8 cellular contexts compared by ENCODE assay signal in genomic region chr20:35768731-35769664, GRCh38. TPM values are rescaled to one million over a fixed set of nuclear protein-coding genes. Genes with fewer than 3 reads are reported as not detected.
DNase-seq lines count a peak whose midpoint lies in the region; ATAC-seq and TF ChIP-seq lines count a peak whose summit lies in the region.

No MANE protein-coding gene starts in this region.

- no peak for TF ChIP-seq CTCF in activated CD8-positive, alpha-beta T cell treated with anti-CD3 and anti-CD28 coated beads for 36 hours (IDR thresholded peaks at IDR 0.05)
- TF ChIP-seq CTCF in mesothelial cell of epicardium (IDR thresholded peaks at IDR 0.05; ENCODE audit: unreplicated experiment), result no peak

- no peak overlapping the region for H3K4me3 Mint-ChIP-seq in activated CD8-positive, alpha-beta T cell treated with anti-CD3 and anti-CD28 coated beads for 36 hours
- no peak overlapping the region for H3K4me3 Mint-ChIP-seq in mesothelial cell of epicardium
- H3K4me3 Mint-ChIP-seq in stimulated activated effector memory CD8-positive, alpha-beta T cell treated with anti-CD3 and anti-CD28 coated beads, Interleukin-12 subunit alpha, Interleukin-12 subunit beta, amount 100 ng/mL, for 72 hours, result peak overlapping the region; percentile 79

- peak overlapping the region; percentile 100 for H3K27ac Mint-ChIP-seq in activated CD8-positive, alpha-beta T cell treated with anti-CD3 and anti-CD28 coated beads for 36 hours
- H3K27ac Mint-ChIP-seq in mesothelial cell of epicardium, result peak overlapping the region; percentile 87
- peak overlapping the region; percentile 99 for H3K27ac Mint-ChIP-seq in stimulated activated effector memory CD8-positive, alpha-beta T cell treated with anti-CD3 and anti-CD28 coated beads, Interleukin-12 subunit alpha, Interleukin-12 subunit beta, amount 100 ng/mL, for 72 hours

- ATAC-seq in activated CD8-positive, alpha-beta T cell treated with anti-CD3 and anti-CD28 coated beads for 36 hours, result peak; percentile 29
- peak; percentile 49 for ATAC-seq in stimulated activated effector memory CD8-positive, alpha-beta T cell treated with anti-CD3 and anti-CD28 coated beads, Interleukin-12 subunit alpha, Interleukin-12 subunit beta, amount 100 ng/mL, for 72 hours
- ATAC-seq in HG03280 (IDR thresholded peaks at IDR 0.05; ENCODE audit: unreplicated experiment), result no peak

- peaks cover 15% of the 10 kb centered on the region for H3K36me3 Mint-ChIP-seq in activated CD8-positive, alpha-beta T cell treated with anti-CD3 and anti-CD28 coated beads for 36 hours (ENCODE audit: low read depth)
- no peaks in the 10 kb centered on the region for H3K36me3 Mint-ChIP-seq in mesothelial cell of epicardium
- peaks cover 14% of the 10 kb centered on the region for H3K36me3 Mint-ChIP-seq in stimulated activated effector memory CD8-positive, alpha-beta T cell treated with anti-CD3 and anti-CD28 coated beads, Interleukin-12 subunit alpha, Interleukin-12 subunit beta, amount 100 ng/mL, for 72 hours

- H3K4me1 Mint-ChIP-seq in activated CD8-positive, alpha-beta T cell treated with anti-CD3 and anti-CD28 coated beads for 36 hours (ENCODE audit: low read depth), result peaks cover 46% of the 10 kb centered on the region
- H3K4me1 Mint-ChIP-seq in mesothelial cell of epicardium, result peaks cover 35% of the 10 kb centered on the region
- peaks cover 43% of the 10 kb centered on the region for H3K4me1 Mint-ChIP-seq in stimulated activated effector memory CD8-positive, alpha-beta T cell treated with anti-CD3 and anti-CD28 coated beads, Interleukin-12 subunit alpha, Interleukin-12 subunit beta, amount 100 ng/mL, for 72 hours

- CTCF ChIA-PET in activated CD8-positive, alpha-beta T cell treated with anti-CD3 and anti-CD28 coated beads for 36 hours (lab: Charles Lee), result interaction anchor here (1.4 to 2.5 kb wide), 5 partner anchors 24 to 185 kb away, joined by 3 to 12 read pairs (median 5); partner anchors contain the start of genes RBM39 and SCAND1

- no peaks in the 10 kb centered on the region for H3K27me3 Mint-ChIP-seq in activated CD8-positive, alpha-beta T cell treated with anti-CD3 and anti-CD28 coated beads for 36 hours
- no peaks in the 10 kb centered on the region for H3K27me3 Mint-ChIP-seq in mesothelial cell of epicardium (ENCODE audit: low read depth)

- peaks cover 6% of the 10 kb centered on the region for H3K9me3 Mint-ChIP-seq in activated CD8-positive, alpha-beta T cell treated with anti-CD3 and anti-CD28 coated beads for 36 hours
- peaks cover 6% of the 10 kb centered on the region for H3K9me3 Mint-ChIP-seq in mesothelial cell of epicardium
- peaks cover 5% of the 10 kb centered on the region for H3K9me3 Mint-ChIP-seq in stimulated activated effector memory CD8-positive, alpha-beta T cell treated with anti-CD3 and anti-CD28 coated beads, Interleukin-12 subunit alpha, Interleukin-12 subunit beta, amount 100 ng/mL, for 72 hours

- peak overlapping the region; percentile 31 for H3K27ac ChIP-seq in epithelial cell of prostate

- POLR2A ChIA-PET in activated CD8-positive, alpha-beta T cell treated with anti-CD3 and anti-CD28 coated beads for 36 hours (lab: Charles Lee), result interaction anchor here (0.6 to 16.3 kb wide), 7 partner anchors 12 to 269 kb away, joined by 3 to 339 read pairs (median 4); partner anchors contain the start of genes CPNE1, RBM12 and RBM39

- intact Hi-C loops in activated CD8-positive, alpha-beta T cell treated with anti-CD3 and anti-CD28 coated beads for 36 hours (cut with micrococcal nuclease), result loop anchor here (2.0 kb wide), 1 partner anchor 26 kb away; the partner anchor contains the start of gene RBM39

- DNase-seq in NK-92 treated with Interleukin-12 subunit alpha and Interleukin-12 subunit beta, amount 100 ng/mL, for 24 hours (lab: John Stamatoyannopoulos, UW), result peak; percentile 44
- DNase-seq in NK-92 (lab: John Stamatoyannopoulos, UW; ENCODE audit: unreplicated experiment) (no peak), NCI-H2196 (lab: John Stamatoyannopoulos, UW; ENCODE audit: unreplicated experiment) (peak; percentile 95), epithelial cell of prostate (ENCODE audit: low read depth, low spot score) (peak; percentile 80), mesothelial cell of epicardium (ENCODE audit: low spot score in 2 of 2, unreplicated experiment in 2 of 2) (peak in 1 of 2 experiments; percentile 49)
- peak; percentile 77 for DNase-seq in activated CD8-positive, alpha-beta T cell treated with anti-CD3 and anti-CD28 coated beads for 36 hours
- DNase-seq in stimulated activated effector memory CD8-positive, alpha-beta T cell treated with anti-CD3 and anti-CD28 coated beads, Interleukin-12 subunit alpha, Interleukin-12 subunit beta, amount 100 ng/mL, for 72 hours (ENCODE audit: low spot score in 2 of 2), result peak; percentile 37 to 77

RNA-seq across cellular contexts. Expression of gene PHF20, which starts 2.8 kb away (rescaled TPM):
- 10 to 100 TPM; 57.9 to 58.8 TPM for total RNA-seq in activated CD8-positive, alpha-beta T cell treated with anti-CD3 and anti-CD28 coated beads for 36 hours
- 48.6 to 49.7 TPM (median 48.7 TPM) in 3 replicates for total RNA-seq in mesothelial cell of epicardium

RNA-seq across cellular contexts. Expression of gene RBM39, which starts 26.9 kb away (rescaled TPM):
- total RNA-seq in activated CD8-positive, alpha-beta T cell treated with anti-CD3 and anti-CD28 coated beads for 36 hours, result 100 to 1,000 TPM; 317 to 321 TPM
- total RNA-seq in mesothelial cell of epicardium, result 463 to 488 TPM (median 479 TPM) in 3 replicates
